19 cellular contexts compared by ENCODE assay signal in the genomic region with DNA sequence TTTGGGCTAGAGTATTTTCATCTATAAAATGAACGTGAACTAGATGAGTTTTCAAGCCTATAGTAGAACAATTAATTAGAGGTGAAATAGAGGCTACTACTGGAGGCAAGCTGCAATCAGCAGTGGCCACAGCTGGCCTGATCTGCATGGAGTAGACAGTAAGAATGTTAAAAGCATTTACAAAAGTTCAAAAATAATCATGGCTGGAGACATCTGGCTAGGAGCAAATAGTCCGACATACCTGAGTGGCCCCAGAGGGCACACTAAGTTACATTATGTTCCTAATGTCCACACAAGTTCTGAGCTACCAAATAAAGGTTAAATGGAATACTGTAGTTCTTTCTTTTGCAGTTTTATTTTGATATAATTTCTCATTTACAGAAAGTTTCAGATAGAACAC.
"Had no signal": no experiment of that assay in that cellular context is flagged by ENCODE, and none has a peak within 500 bp of the region (broad histone marks: within the 10 kb centered on the region; RNA-seq: fewer than 3 reads in every experiment).

No MANE protein-coding gene starts in this region.

- FAIRE-seq: frontal cortex had no signal

- H3K4me3 ChIP-seq: heart left ventricle, psoas muscle, transverse colon had no signal

- H3K27ac Mint-ChIP-seq: activated naive CD8-positive, alpha-beta T cell treated with anti-CD3 and anti-CD28 coated beads, Interleukin-2, amount 10 ng/mL, durations not matched to agents 7 days and 5 days; activated T-helper 1 cell treated with anti-CD3 and anti-CD28 coated beads, Interleukin-12 subunit alpha, Interleukin-12 subunit beta, Interleukin-2, Interleukin-4 antibody, amounts not matched to agents 30 ng/mL and 10 ng/mL and 1 ng/mL, durations not matched to agents 14 hours and 24 hours and 36 hours; effector memory CD8-positive, alpha-beta T cell; immature natural killer cell; natural killer cell treated with Interleukin-12 subunit alpha and Interleukin-12 subunit beta and Interleukin-15 and Interleukin-18, amount 100 ng/mL, for 72 hours; stimulated activated naive B cell treated with anti-CD40 and anti-IgM and Interleukin-4, amounts not matched to agents 10 μg/mL and 1 μg/mL and 100 μg/mL, for 72 hours had no signal

- H3K36me3 ChIP-seq: brain microvascular endothelial cell, heart left ventricle, transverse colon had no signal

- H3K9me3 Mint-ChIP-seq: activated naive CD8-positive, alpha-beta T cell treated with anti-CD3 and anti-CD28 coated beads, Interleukin-2, amount 10 ng/mL, durations not matched to agents 7 days and 5 days; activated T-helper 1 cell treated with anti-CD3 and anti-CD28 coated beads, Interleukin-12 subunit alpha, Interleukin-12 subunit beta, Interleukin-2, Interleukin-4 antibody, amounts not matched to agents 30 ng/mL and 10 ng/mL and 1 ng/mL, durations not matched to agents 14 hours and 24 hours and 36 hours; effector memory CD8-positive, alpha-beta T cell; immature natural killer cell; natural killer cell treated with Interleukin-12 subunit alpha and Interleukin-12 subunit beta and Interleukin-15 and Interleukin-18, amount 100 ng/mL, for 72 hours; stimulated activated naive B cell treated with anti-CD40 and anti-IgM and Interleukin-4, amounts not matched to agents 10 μg/mL and 1 μg/mL and 100 μg/mL, for 72 hours had no signal

- H3K27me3 ChIP-seq: brain microvascular endothelial cell, heart left ventricle, transverse colon had no signal

- DNase-seq: activated CD4-positive, alpha-beta T cell treated with anti-CD3 and anti-CD28 coated beads, Interleukin-2, amount 50 U/mL, for 1 hour; activated CD8-positive, alpha-beta memory T cell treated with anti-CD3 and anti-CD28 coated beads for 24 hours; activated naive CD4-positive, alpha-beta T cell; activated naive CD8-positive, alpha-beta T cell treated with anti-CD3 and anti-CD28 coated beads, Interleukin-2, amount 10 ng/mL, durations not matched to agents 7 days and 5 days; anterior cingulate cortex; brain microvascular endothelial cell; effector memory CD8-positive, alpha-beta T cell; heart left ventricle; immature natural killer cell; mesendoderm; nucleus accumbens; psoas muscle; stimulated activated CD4-positive, alpha-beta T cell treated with anti-CD3 and anti-CD28 coated beads, Interleukin-2, amount 100 ng/mL, for 48 hours; stimulated activated naive B cell treated with anti-CD40 and anti-IgM and Interleukin-4, amounts not matched to agents 10 μg/mL and 1 μg/mL and 100 μg/mL, for 72 hours; transverse colon had no signal

- H3K27me3 Mint-ChIP-seq: activated naive CD8-positive, alpha-beta T cell treated with anti-CD3 and anti-CD28 coated beads, Interleukin-2, amount 10 ng/mL, durations not matched to agents 7 days and 5 days; effector memory CD8-positive, alpha-beta T cell; stimulated activated naive B cell treated with anti-CD40 and anti-IgM and Interleukin-4, amounts not matched to agents 10 μg/mL and 1 μg/mL and 100 μg/mL, for 72 hours had no signal

- H3K27ac ChIP-seq: brain microvascular endothelial cell, heart left ventricle, psoas muscle, transverse colon had no signal

- H3K36me3 Mint-ChIP-seq: immature natural killer cell; natural killer cell treated with Interleukin-12 subunit alpha and Interleukin-12 subunit beta and Interleukin-15 and Interleukin-18, amount 100 ng/mL, for 72 hours; stimulated activated naive B cell treated with anti-CD40 and anti-IgM and Interleukin-4, amounts not matched to agents 10 μg/mL and 1 μg/mL and 100 μg/mL, for 72 hours had no signal

- ATAC-seq: activated CD4-positive, CD25-positive, alpha-beta regulatory T cell treated with anti-CD3 and anti-CD28 coated beads, Interleukin-2, amount 50 U/mL, for 24 hours; effector memory CD8-positive, alpha-beta T cell; natural killer cell treated with Interleukin-12 subunit alpha and Interleukin-12 subunit beta and Interleukin-15 and Interleukin-18, amount 100 ng/mL, for 72 hours; psoas muscle; stimulated activated naive B cell treated with anti-CD40 and anti-IgM and Interleukin-4, amounts not matched to agents 10 μg/mL and 1 μg/mL and 100 μg/mL, for 72 hours had no signal

- H3K4me3 Mint-ChIP-seq: activated naive CD8-positive, alpha-beta T cell treated with anti-CD3 and anti-CD28 coated beads, Interleukin-2, amount 10 ng/mL, durations not matched to agents 7 days and 5 days; activated T-helper 1 cell treated with anti-CD3 and anti-CD28 coated beads, Interleukin-12 subunit alpha, Interleukin-12 subunit beta, Interleukin-2, Interleukin-4 antibody, amounts not matched to agents 30 ng/mL and 10 ng/mL and 1 ng/mL, durations not matched to agents 14 hours and 24 hours and 36 hours; effector memory CD8-positive, alpha-beta T cell; immature natural killer cell; natural killer cell treated with Interleukin-12 subunit alpha and Interleukin-12 subunit beta and Interleukin-15 and Interleukin-18, amount 100 ng/mL, for 72 hours; stimulated activated naive B cell treated with anti-CD40 and anti-IgM and Interleukin-4, amounts not matched to agents 10 μg/mL and 1 μg/mL and 100 μg/mL, for 72 hours had no signal

- H3K9me3 ChIP-seq: heart left ventricle, psoas muscle, transverse colon had no signal
